Comparison of ENCODE assay signal across 1 cellular context in the genomic region with DNA sequence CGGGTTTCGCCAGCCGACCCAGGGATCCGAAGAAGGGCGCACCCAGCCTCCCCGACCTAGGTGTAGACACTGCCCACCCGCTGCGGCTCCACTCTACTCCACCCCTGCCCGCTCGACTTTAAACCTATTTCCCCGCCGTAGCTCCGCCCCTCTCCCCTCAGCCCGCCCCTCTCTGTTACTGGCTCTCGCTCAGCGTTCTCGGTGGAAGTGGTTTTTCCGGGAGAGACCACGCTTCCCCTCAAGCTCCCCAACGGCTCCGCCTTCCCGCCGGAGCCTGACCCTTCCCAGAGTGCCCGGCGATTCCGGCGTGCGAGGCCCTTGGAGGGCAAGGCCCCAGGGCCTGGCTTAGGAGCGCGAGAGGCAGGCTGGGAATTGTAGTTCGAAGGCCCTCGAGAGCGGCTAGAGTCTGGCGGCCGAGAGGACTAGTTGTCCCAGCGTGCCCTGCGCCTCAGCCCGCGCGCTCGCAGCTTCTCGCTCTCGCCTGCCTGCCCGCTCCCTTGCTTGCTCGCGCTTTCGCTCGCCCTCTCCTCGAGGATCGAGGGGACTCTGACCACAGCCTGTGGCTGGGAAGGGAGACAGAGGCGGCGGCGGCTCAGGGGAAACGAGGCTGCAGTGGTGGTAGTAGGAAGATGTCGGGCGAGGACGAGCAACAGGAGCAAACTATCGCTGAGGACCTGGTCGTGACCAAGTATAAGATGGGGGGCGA.
TF ChIP-seq lines count a peak whose summit lies in the region.

A gene (plus strand): TSS at position 451 of the 706 bp plus-strand sequence. CDS start 179 bp downstream, at position 630.

TF ChIP-seq in H1, 55 proteins besides CTCF, POLR2A, EP300 and RAD21:
- TF ChIP-seq SIX5 (IDR thresholded peaks at IDR 0.05; ENCODE audit: low read depth, low read length), result peak; percentile 87
- peak; percentile 43; the same call in 1 of the 2 replicates for TF ChIP-seq POLR2AphosphoS5 (IDR thresholded peaks at IDR 0.05; ENCODE audit: low read depth, low read length)
- 0 out of 4 replicates have a peak, but pooled peaks of 1 of the 2 experiments have one; percentile 27 for TF ChIP-seq HDAC2 (IDR thresholded peaks at IDR 0.05; ENCODE audit: borderline replicate concordance in 1 of 2, low read depth in 2 of 2, low read length in 2 of 2)
- no peak for TF ChIP-seq EZH2 (IDR thresholded peaks at IDR 0.05; ENCODE audit: low read depth, low read length, severe bottlenecking)
- no peak for TF ChIP-seq EGR1 (IDR thresholded peaks at IDR 0.05; ENCODE audit: borderline replicate concordance, low read depth, low read length)
- TF ChIP-seq TAF1 (IDR thresholded peaks at IDR 0.05; ENCODE audit: low read depth, low read length), result peak; percentile 66; the same call in 1 of the 2 replicates
- peak; percentile 57; the same call in 1 of the 2 replicates for TF ChIP-seq TBP (IDR thresholded peaks at IDR 0.05; ENCODE audit: low read depth, low read length)
- peak; percentile 50; the same call in 1 of the 2 replicates for TF ChIP-seq BACH1 (IDR thresholded peaks at IDR 0.05; ENCODE audit: low read length)
- peak; percentile 37 for TF ChIP-seq TAF7 (optimal IDR thresholded peaks at IDR 0.05; ENCODE audit: borderline replicate concordance, low read depth, low read length)
- TF ChIP-seq, protein P1, sequence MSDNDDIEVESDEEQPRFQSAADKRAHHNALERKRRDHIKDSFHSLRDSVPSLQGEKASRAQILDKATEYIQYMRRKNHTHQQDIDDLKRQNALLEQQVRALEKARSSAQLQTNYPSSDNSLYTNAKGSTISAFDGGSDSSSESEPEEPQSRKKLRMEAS (IDR thresholded peaks at IDR 0.05), result peak; percentile 81
- no peak for TF ChIP-seq TEAD4 (IDR thresholded peaks at IDR 0.05; ENCODE audit: low read depth, low read length)
- TF ChIP-seq SIN3A (conservative IDR thresholded peaks at IDR 0.05 in 1 of 2, IDR thresholded peaks at IDR 0.05 in 1 of 2; ENCODE audit: low read depth in 1 of 2, low read length in 2 of 2), result peak in 1 of 2 experiments; percentile 88; a peak in 2 of 4 replicates
- TF ChIP-seq CREB1 (IDR thresholded peaks at IDR 0.05), result peak; percentile 65
- peak; percentile 73 for TF ChIP-seq PHF8 (conservative IDR thresholded peaks at IDR 0.05; ENCODE audit: low read depth, low read length)
- peak; percentile 79 for TF ChIP-seq BRCA1 (IDR thresholded peaks at IDR 0.05; ENCODE audit: low read depth, low read length)
- peak; percentile 92 for TF ChIP-seq CHD2 (IDR thresholded peaks at IDR 0.05; ENCODE audit: low read length)
- TF ChIP-seq HDAC6 (IDR thresholded peaks at IDR 0.05; ENCODE audit: low read depth, low read length), result no peak
- TF ChIP-seq ASH2L (IDR thresholded peaks at IDR 0.05; ENCODE audit: low read length), result peak; percentile 95
- TF ChIP-seq, protein P2, sequence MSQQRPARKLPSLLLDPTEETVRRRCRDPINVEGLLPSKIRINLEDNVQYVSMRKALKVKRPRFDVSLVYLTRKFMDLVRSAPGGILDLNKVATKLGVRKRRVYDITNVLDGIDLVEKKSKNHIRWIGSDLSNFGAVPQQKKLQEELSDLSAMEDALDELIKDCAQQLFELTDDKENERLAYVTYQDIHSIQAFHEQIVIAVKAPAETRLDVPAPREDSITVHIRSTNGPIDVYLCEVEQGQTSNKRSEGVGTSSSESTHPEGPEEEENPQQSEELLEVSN (IDR thresholded peaks at IDR 0.05), result peak; percentile 62
- TF ChIP-seq TCF12 (IDR thresholded peaks at IDR 0.05; ENCODE audit: low read depth, low read length), result no peak
- TF ChIP-seq NRF1 (IDR thresholded peaks at IDR 0.05; ENCODE audit: low read depth, low read length), result 0 out of 2 replicates have a peak, but pooled peaks have one; percentile 13
- peak; percentile 53 for TF ChIP-seq KDM4A (IDR thresholded peaks at IDR 0.05; ENCODE audit: low read depth, low read length, severe bottlenecking)
